Comparison of ENCODE assay signal across 11 cellular contexts in the genomic region with DNA sequence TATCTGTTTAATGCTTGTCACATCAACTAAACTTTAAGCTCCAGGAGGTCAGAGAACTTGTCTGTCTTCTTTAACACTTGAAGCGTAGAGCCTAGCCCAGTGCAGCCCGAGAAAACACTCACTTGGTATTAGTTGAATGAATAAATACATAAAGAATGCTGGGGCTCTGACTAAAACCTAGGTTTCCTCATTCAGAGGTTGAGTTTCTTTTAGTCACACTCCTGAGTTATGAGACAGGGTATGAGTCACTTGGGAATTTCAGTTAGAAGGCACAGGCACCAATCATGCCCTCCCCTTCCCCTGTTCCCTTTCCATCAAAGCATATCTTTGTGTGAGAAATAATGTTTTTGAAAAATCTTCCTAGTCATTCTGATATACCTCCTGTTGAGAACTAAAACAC.
DNase-seq lines count a peak whose midpoint lies in the region; ATAC-seq and TF ChIP-seq lines count a peak whose summit lies in the region.
"Had no signal": no experiment of that assay in that cellular context is flagged by ENCODE, and none has a peak within 500 bp of the region (broad histone marks: within the 10 kb centered on the region; RNA-seq: fewer than 3 reads in every experiment).

No MANE protein-coding gene starts in this region.

- no peaks in the 10 kb centered on the region for H3K27me3 Mint-ChIP-seq in stimulated activated memory B cell treated with anti-CD40 and anti-IgM and Interleukin-4, amounts not matched to agents 10 μg/mL and 1 μg/mL and 100 μg/mL, for 72 hours

- no peak for ATAC-seq in stimulated activated memory B cell treated with anti-CD40 and anti-IgM and Interleukin-4, amounts not matched to agents 10 μg/mL and 1 μg/mL and 100 μg/mL, for 72 hours
- no peak for ATAC-seq in GM19351 (IDR thresholded peaks at IDR 0.05; ENCODE audit: unreplicated experiment)

- H3K4me3 Mint-ChIP-seq in stimulated activated memory B cell treated with anti-CD40 and anti-IgM and Interleukin-4, amounts not matched to agents 10 μg/mL and 1 μg/mL and 100 μg/mL, for 72 hours: no peak overlapping the region
- H3K4me3 Mint-ChIP-seq: T-helper 1 cell treated with Interleukin-12 subunit alpha and Interleukin-12 subunit beta and Interleukin-4 antibody, amounts not matched to agents 30 μg/mL and 1 μg/mL, for 36 hours had no signal

- no peak overlapping the region for H3K4me3 ChIP-seq in fibroblast of villous mesenchyme (ENCODE audit: low read depth, low read length)

- no peaks in the 10 kb centered on the region for H3K4me1 Mint-ChIP-seq in stimulated activated memory B cell treated with anti-CD40 and anti-IgM and Interleukin-4, amounts not matched to agents 10 μg/mL and 1 μg/mL and 100 μg/mL, for 72 hours

- peak; percentile 11 for DNase-seq in stimulated activated CD4-positive, alpha-beta T cell treated with anti-CD3 and anti-CD28 coated beads, Interleukin-4, amount 100 ng/mL, for 24 hours
- no peak for DNase-seq in stimulated activated CD4-positive, alpha-beta T cell treated with anti-CD3 and anti-CD28 coated beads, Interleukin-2, amount 100 ng/mL, for 48 hours
- DNase-seq in RPMI7951 (ENCODE audit: low read depth) (peak; percentile 97), fibroblast of villous mesenchyme (ENCODE audit: low read depth) (peak; percentile 86), DMS79 (lab: John Stamatoyannopoulos, UW) (no peak), NCI-H2227 treated with DMSO at 0.1 percent for 48 hours (lab: John Stamatoyannopoulos, UW) (no peak)
- DNase-seq: central memory CD4-positive, alpha-beta T cell; NCI-H1105 had no signal

- no peak overlapping the region for H3K27ac Mint-ChIP-seq in stimulated activated memory B cell treated with anti-CD40 and anti-IgM and Interleukin-4, amounts not matched to agents 10 μg/mL and 1 μg/mL and 100 μg/mL, for 72 hours
- H3K27ac Mint-ChIP-seq: T-helper 1 cell treated with Interleukin-12 subunit alpha and Interleukin-12 subunit beta and Interleukin-4 antibody, amounts not matched to agents 30 μg/mL and 1 μg/mL, for 36 hours had no signal

- no peak for TF ChIP-seq CTCF in fibroblast of villous mesenchyme (IDR thresholded peaks at IDR 0.05; ENCODE audit: insufficient read depth, low read depth, low read length)

- H3K9me3 Mint-ChIP-seq in stimulated activated memory B cell treated with anti-CD40 and anti-IgM and Interleukin-4, amounts not matched to agents 10 μg/mL and 1 μg/mL and 100 μg/mL, for 72 hours: peaks cover 4% of the 10 kb centered on the region
- H3K9me3 Mint-ChIP-seq: T-helper 1 cell treated with Interleukin-12 subunit alpha and Interleukin-12 subunit beta and Interleukin-4 antibody, amounts not matched to agents 30 μg/mL and 1 μg/mL, for 36 hours had no signal

- no peaks in the 10 kb centered on the region for H3K36me3 Mint-ChIP-seq in stimulated activated memory B cell treated with anti-CD40 and anti-IgM and Interleukin-4, amounts not matched to agents 10 μg/mL and 1 μg/mL and 100 μg/mL, for 72 hours

Comparison
In these comparisons a context has a peak if more than half of its experiments do, and no peak if none do; other contexts are left out.
1. DNase-seq: peak in stimulated activated CD4-positive, alpha-beta T cell treated with anti-CD3 and anti-CD28 coated beads, Interleukin-4, amount 100 ng/mL, for 24 hours (single experiment), RPMI7951 (single experiment) and fibroblast of villous mesenchyme (single experiment); none in stimulated activated CD4-positive, alpha-beta T cell treated with anti-CD3 and anti-CD28 coated beads, Interleukin-2, amount 100 ng/mL, for 48 hours (0 of 2), DMS79 (single experiment) and NCI-H2227 treated with DMSO at 0.1 percent for 48 hours (single experiment).